Comparison of ENCODE assay signal across 8 cellular contexts in the genomic region with DNA sequence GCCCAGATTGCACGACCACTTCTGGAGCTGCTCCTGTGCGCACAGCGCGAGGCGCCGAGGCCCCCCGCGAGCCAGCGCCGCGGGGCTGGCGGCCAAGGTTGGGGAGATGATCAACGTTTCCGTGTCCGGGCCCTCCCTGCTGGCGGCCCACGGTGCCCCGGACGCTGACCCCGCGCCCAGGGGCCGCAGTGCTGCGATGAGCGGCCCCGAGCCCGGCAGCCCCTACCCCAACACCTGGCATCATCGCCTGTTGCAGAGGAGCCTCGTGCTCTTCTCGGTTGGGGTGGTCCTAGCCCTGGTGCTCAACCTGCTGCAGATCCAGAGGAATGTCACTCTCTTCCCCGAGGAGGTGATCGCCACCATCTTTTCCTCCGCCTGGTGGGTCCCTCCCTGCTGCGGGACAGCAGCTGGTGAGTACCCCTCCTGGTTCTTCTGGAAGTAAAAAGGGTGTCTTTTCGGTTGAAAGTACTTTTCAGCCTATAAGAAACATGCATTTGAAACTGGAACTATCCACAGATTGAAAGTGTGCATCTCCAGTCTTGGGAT. TPM values are rescaled to one million over a fixed set of nuclear protein-coding genes. Genes with fewer than 3 reads are reported as not detected.
DNase-seq lines count a peak whose midpoint lies in the region; ATAC-seq, FAIRE-seq and TF ChIP-seq lines count a peak whose summit lies in the region.

No MANE protein-coding gene starts in this region.

- peak overlapping the region; percentile 69 for H3K27ac ChIP-seq in K562 (ENCODE audit: extremely low read depth, low read depth, low read length)
- H3K27ac ChIP-seq in tibial nerve, result peak overlapping the region; percentile 96 to 98 (median 98)

- H3K36me3 Mint-ChIP-seq in activated naive CD4-positive, alpha-beta T cell treated with anti-CD3 and anti-CD28 coated beads, Interleukin-2, amount 10 ng/mL, durations not matched to agents 7 days and 5 days, result peaks cover 48% of the 10 kb centered on the region

- no peaks in the 10 kb centered on the region for H3K27me3 ChIP-seq in K562 (ENCODE audit: control insufficient read depth in 2 of 2, insufficient read depth in 2 of 2, low read length in 2 of 2)
- H3K27me3 ChIP-seq in tibial nerve, result no peaks in the 10 kb centered on the region

- intact Hi-C loops in K562 (cut with micrococcal nuclease), result loop anchor here (2.0 to 5.0 kb wide), 2 partner anchors 108 to 296 kb away; partner anchors contain the start of gene PAXIP1

- no peak for DNase-seq in activated naive CD4-positive, alpha-beta T cell treated with anti-CD3 and anti-CD28 coated beads, Interleukin-2, amount 10 ng/mL, durations not matched to agents 7 days and 5 days
- DNase-seq in activated naive CD4-positive, alpha-beta T cell (lab: John Stamatoyannopoulos, UW), result no peak
- DNase-seq in K562 (ENCODE audit: extremely low read depth in 1 of 4, low spot score in 3 of 4) (peak in 1 of 4 experiments; percentile 44), left kidney (ENCODE audit: low read depth, low spot score) (peak; percentile 18), tibial nerve (ENCODE audit: low spot score in 2 of 2) (no peak), NCI-H2107 treated with DMSO at 0.1 percent for 48 hours (lab: John Stamatoyannopoulos, UW; ENCODE audit: unreplicated experiment) (no peak)
- DNase-seq in stimulated activated CD4-positive, alpha-beta T cell treated with anti-CD3 and anti-CD28 coated beads, Interleukin-2, amount 100 ng/mL, for 48 hours, result no peak

- H3K4me2 ChIP-seq in K562 (ENCODE audit: insufficient read depth, low read length), result peak overlapping the region; percentile 98

- H3K9me3 ChIP-seq in K562 (replicated peaks; ENCODE audit: control insufficient read depth, insufficient read depth, low read depth, low read length) (no peaks in the 10 kb centered on the region), tibial nerve (no peaks in the 10 kb centered on the region)

- peaks cover 48% of the 10 kb centered on the region for H3K36me3 ChIP-seq in K562 (ENCODE audit: control insufficient read depth, insufficient read depth, low read length)
- H3K36me3 ChIP-seq in tibial nerve, result peaks cover 0 to 9% (median 0%) of the 10 kb centered on the region in 3 donors

- peaks cover 5% of the 10 kb centered on the region for H3K9me3 Mint-ChIP-seq in activated naive CD4-positive, alpha-beta T cell treated with anti-CD3 and anti-CD28 coated beads, Interleukin-2, amount 10 ng/mL, durations not matched to agents 7 days and 5 days

- peak overlapping the region; percentile 12; the same call in 1 of the 2 replicates for H2AFZ ChIP-seq in K562 (ENCODE audit: low read depth, low read length)

- TF ChIP-seq EP300 in Ishikawa (IDR thresholded peaks at IDR 0.05; ENCODE audit: borderline replicate concordance) (no peak), K562 (IDR thresholded peaks at IDR 0.05; ENCODE audit: low read length) (no peak), tibial nerve (IDR thresholded peaks at IDR 0.05) (no peak)

- H3K4me3 Mint-ChIP-seq in activated naive CD4-positive, alpha-beta T cell treated with anti-CD3 and anti-CD28 coated beads, Interleukin-2, amount 10 ng/mL, durations not matched to agents 7 days and 5 days, result peak overlapping the region; percentile 95

- TF ChIP-seq CTCF in K562 (IDR thresholded peaks at IDR 0.05 in 2 of 3, conservative IDR thresholded peaks at IDR 0.05 in 1 of 3; ENCODE audit: insufficient read depth in 2 of 3, low read depth in 1 of 3, low read length in 3 of 3) (0 out of 6 replicates have a peak, but pooled peaks of 1 of the 3 experiments have one; percentile 1), tibial nerve (IDR thresholded peaks at IDR 0.05) (no peak)

- TF ChIP-seq RAD21 in Ishikawa (IDR thresholded peaks at IDR 0.05; ENCODE audit: low read depth), result no peak
- TF ChIP-seq RAD21 in K562 (CRISPR knock-in tag; conservative IDR thresholded peaks at IDR 0.05 in 1 of 2, IDR thresholded peaks at IDR 0.05 in 1 of 2), result no peak

- CTCF ChIA-PET in activated naive CD4-positive, alpha-beta T cell treated with anti-CD3 and anti-CD28 coated beads, Interleukin-2, amount 10 ng/mL, durations not matched to agents 7 days and 5 days (lab: Charles Lee), result interaction anchor here (0.8 to 3.7 kb wide), 6 partner anchors 38 to 371 kb away, joined by 3 to 13 read pairs (median 6); no protein-coding TSS in a partner anchor
- CTCF ChIA-PET in K562 (lab: Yijun Ruan, JAX; ENCODE audit: low intra/inter-chr PET ratio), result no interaction called here

- BruUV-seq in K562 (replicated peaks; lab: Mats Ljungman, UMichigan), result no TSS peak

- peaks cover 61% of the 10 kb centered on the region for H3K4me1 Mint-ChIP-seq in activated naive CD4-positive, alpha-beta T cell treated with anti-CD3 and anti-CD28 coated beads, Interleukin-2, amount 10 ng/mL, durations not matched to agents 7 days and 5 days

- H3K4me3 ChIP-seq in K562 (peak overlapping the region; percentile 76), tibial nerve (peak overlapping the region; percentile 72 to 93 (median 84))

- H3K9ac ChIP-seq in K562 (ENCODE audit: insufficient read depth in 1 of 2, low read depth in 2 of 2, low read length in 2 of 2), result peak overlapping the region; percentile 71 to 94

- POLR2A ChIA-PET in K562 (lab: Yijun Ruan, JAX), result interaction anchor here (0.9 to 3.0 kb wide), 8 partner anchors 9 to 95 kb away, joined by 3 to 18 read pairs (median 4); no protein-coding TSS in a partner anchor

- no peaks in the 10 kb centered on the region for H3K27me3 Mint-ChIP-seq in activated naive CD4-positive, alpha-beta T cell treated with anti-CD3 and anti-CD28 coated beads, Interleukin-2, amount 10 ng/mL, durations not matched to agents 7 days and 5 days

- peak; percentile 9 for ATAC-seq in K562

- H3K9me1 ChIP-seq in K562 (ENCODE audit: control insufficient read depth, insufficient read depth, low read length), result peaks cover 12% of the 10 kb centered on the region

- peaks cover 69% of the 10 kb centered on the region for H3K79me2 ChIP-seq in K562 (ENCODE audit: control insufficient read depth, insufficient read depth, low read length)

- 1% methylated on average over 33 of the region's 34 CpGs for WGBS in K562 (ENCODE audit: insufficient coverage, low coverage, missing lambda C conversion rate)
- WGBS in tibial nerve, 2 donors, result 0 to 2% methylated on average over 13 to 20 of the region's 34 CpGs

- no peak for FAIRE-seq in K562 (lab: Jason Lieb, UNC)

- TF ChIP-seq POLR2A in K562 (conservative IDR thresholded peaks at IDR 0.05) (no peak), tibial nerve (IDR thresholded peaks at IDR 0.05) (no peak)

- in situ Hi-C loops in K562 (cut with MboI), result no loop called here

- H4K20me1 ChIP-seq in K562 (replicated peaks; ENCODE audit: control insufficient read depth, insufficient read depth, low read length), result peaks cover 49% of the 10 kb centered on the region

- peak overlapping the region; percentile 98 for H3K27ac Mint-ChIP-seq in activated naive CD4-positive, alpha-beta T cell treated with anti-CD3 and anti-CD28 coated beads, Interleukin-2, amount 10 ng/mL, durations not matched to agents 7 days and 5 days

- peaks cover 46 to 59% of the 10 kb centered on the region in 2 experiments for H3K4me1 ChIP-seq in K562 (replicated peaks in 1 of 2; ENCODE audit: control insufficient read depth in 2 of 2, insufficient read depth in 2 of 2, low read length in 2 of 2)
- H3K4me1 ChIP-seq in tibial nerve, result peaks cover 0 to 40% (median 25%) of the 10 kb centered on the region in 4 donors

TF ChIP-seq in Ishikawa, 13 proteins besides CTCF, POLR2A, EP300 and RAD21:
- TF ChIP-seq CREB1 (IDR thresholded peaks at IDR 0.05; ENCODE audit: low read depth) (no peak), MAX (IDR thresholded peaks at IDR 0.05) (peak; percentile 20; the same call in 1 of the 2 replicates), ZBTB7A (IDR thresholded peaks at IDR 0.05; ENCODE audit: low read depth) (peak; percentile 65)

TF ChIP-seq in K562, 482 proteins besides CTCF, POLR2A, EP300 and RAD21 (continues in another document):
- TF ChIP-seq ARID2 (IDR thresholded peaks at IDR 0.05), result 0 out of 2 replicates have a peak, but pooled peaks have one; percentile 12
- peak; percentile 50; the same call in 1 of the 2 replicates for TF ChIP-seq DNMT1 (IDR thresholded peaks at IDR 0.05)
- TF ChIP-seq KHSRP (IDR thresholded peaks at IDR 0.05), result no peak
- TF ChIP-seq RBBP5 (IDR thresholded peaks at IDR 0.05; ENCODE audit: borderline replicate concordance, insufficient read depth, low read length, poor library complexity, severe bottlenecking), result peak; percentile 55

RNA-seq across cellular contexts. Expression of gene INSIG1, which starts 0.7 kb away (rescaled TPM):
- total RNA-seq in K562 (2011; cell fraction: chromatin; rRNA removed; ENCODE audit: low replicate concordance), result 622 and 799 TPM in 2 replicates
- 847 and 892 TPM in 2 replicates for total RNA-seq in K562 (2011; cell fraction: nucleolus; rRNA removed)
- total RNA-seq in K562 (2011; cell fraction: nucleoplasm; rRNA removed), result 1,016 and 1,247 TPM in 2 replicates
- 294 and 361 TPM in 2 replicates for total RNA-seq in K562 (2014; rRNA removed)
- total RNA-seq in K562 (2014; rRNA removed; fragmentation: Illumina TruSeq; extraction: Trizol), result 236 and 238 TPM in 2 replicates
- total RNA-seq in K562 (2015; rRNA removed; fragmentation: Illumina TruSeq; extraction: Trizol), result 173 and 188 TPM in 2 replicates
- 254 and 296 TPM in 2 replicates for total RNA-seq in K562 (2021)
- 625 and 787 TPM in 2 replicates for polyA plus RNA-seq in K562 (2011; rRNA removed)
- polyA plus RNA-seq in K562 (2011; cell fraction: cytosol; rRNA removed), result 709 and 1,098 TPM in 2 replicates
- polyA plus RNA-seq in K562 (2011; cell fraction: nucleus; rRNA removed), result 446 and 453 TPM in 2 replicates
- 116 and 259 TPM in 2 replicates for polyA plus RNA-seq in K562 (2012)
- polyA plus RNA-seq in K562 (2014; fragmentation: Illumina TruSeq; extraction: Trizol), result 188 and 224 TPM in 2 replicates
- 10 to 100 TPM; 57.1 to 69.2 TPM for polyA plus RNA-seq in K562 (2014; fragmentation: Nextera tagmentation; extraction: Ambion mirVana)
- 250 and 268 TPM in 2 replicates for polyA plus RNA-seq in K562 (2014; rRNA removed)
- 551 and 619 TPM in 2 replicates for polyA minus RNA-seq in K562 (2011; rRNA and poly(A)+ RNA removed)
- 392 and 408 TPM in 2 replicates for polyA minus RNA-seq in K562 (2011; cell fraction: cytosol; rRNA and poly(A)+ RNA removed)
- polyA minus RNA-seq in K562 (2011; cell fraction: nucleus; rRNA and poly(A)+ RNA removed), result 329 and 473 TPM in 2 replicates
- 10 to 100 TPM; 66.9 to 91.7 (median 80.5) TPM for total RNA-seq in tibial nerve
